In the genomic region with DNA sequence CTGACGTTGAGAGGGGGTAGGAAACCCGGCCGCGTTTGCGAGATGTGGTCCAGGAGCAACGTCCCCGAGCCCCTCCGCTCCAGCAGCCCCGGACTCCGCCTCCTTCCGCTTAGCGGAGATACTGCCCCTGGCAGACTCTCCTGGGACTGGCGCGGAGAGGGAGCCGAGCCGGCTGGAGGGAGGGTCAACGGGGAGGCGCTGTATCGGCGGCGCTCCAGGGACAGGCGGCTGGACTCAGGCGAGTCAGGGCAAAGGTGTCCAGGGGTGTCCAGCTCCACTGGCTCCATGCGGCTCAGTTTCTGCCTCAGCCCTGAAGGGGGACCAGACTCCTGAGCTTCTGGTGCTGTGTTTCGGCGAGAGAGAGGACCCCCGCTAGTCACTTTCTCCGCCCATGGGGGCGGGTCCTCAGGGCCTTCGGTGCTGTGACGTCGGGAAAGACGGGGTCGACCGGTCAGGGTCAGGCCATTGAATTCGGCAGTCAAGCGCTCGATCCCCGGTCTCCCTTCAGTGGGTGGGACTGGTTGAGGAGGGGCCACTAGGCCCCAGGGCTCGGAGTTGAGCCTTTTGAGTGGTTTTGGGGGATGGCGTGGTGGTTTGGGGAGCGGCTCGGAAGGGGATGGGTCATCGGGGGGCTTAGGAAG, we compare ENCODE assay signal across 1 cellular context.
TF ChIP-seq lines count a peak whose summit lies in the region.

No MANE protein-coding gene starts in this region.

TF ChIP-seq in HepG2, 621 proteins besides CTCF, POLR2A, EP300 and RAD21 (continued from another document and continues in another):
- TF ChIP-seq, protein P1, sequence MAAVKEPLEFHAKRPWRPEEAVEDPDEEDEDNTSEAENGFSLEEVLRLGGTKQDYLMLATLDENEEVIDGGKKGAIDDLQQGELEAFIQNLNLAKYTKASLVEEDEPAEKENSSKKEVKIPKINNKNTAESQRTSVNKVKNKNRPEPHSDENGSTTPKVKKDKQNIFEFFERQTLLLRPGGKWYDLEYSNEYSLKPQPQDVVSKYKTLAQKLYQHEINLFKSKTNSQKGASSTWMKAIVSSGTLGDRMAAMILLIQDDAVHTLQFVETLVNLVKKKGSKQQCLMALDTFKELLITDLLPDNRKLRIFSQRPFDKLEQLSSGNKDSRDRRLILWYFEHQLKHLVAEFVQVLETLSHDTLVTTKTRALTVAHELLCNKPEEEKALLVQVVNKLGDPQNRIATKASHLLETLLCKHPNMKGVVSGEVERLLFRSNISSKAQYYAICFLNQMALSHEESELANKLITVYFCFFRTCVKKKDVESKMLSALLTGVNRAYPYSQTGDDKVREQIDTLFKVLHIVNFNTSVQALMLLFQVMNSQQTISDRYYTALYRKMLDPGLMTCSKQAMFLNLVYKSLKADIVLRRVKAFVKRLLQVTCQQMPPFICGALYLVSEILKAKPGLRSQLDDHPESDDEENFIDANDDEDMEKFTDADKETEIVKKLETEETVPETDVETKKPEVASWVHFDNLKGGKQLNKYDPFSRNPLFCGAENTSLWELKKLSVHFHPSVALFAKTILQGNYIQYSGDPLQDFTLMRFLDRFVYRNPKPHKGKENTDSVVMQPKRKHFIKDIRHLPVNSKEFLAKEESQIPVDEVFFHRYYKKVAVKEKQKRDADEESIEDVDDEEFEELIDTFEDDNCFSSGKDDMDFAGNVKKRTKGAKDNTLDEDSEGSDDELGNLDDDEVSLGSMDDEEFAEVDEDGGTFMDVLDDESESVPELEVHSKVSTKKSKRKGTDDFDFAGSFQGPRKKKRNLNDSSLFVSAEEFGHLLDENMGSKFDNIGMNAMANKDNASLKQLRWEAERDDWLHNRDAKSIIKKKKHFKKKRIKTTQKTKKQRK (IDR thresholded peaks at IDR 0.05; ENCODE audit: low read length), result no peak
- TF ChIP-seq, protein P2, sequence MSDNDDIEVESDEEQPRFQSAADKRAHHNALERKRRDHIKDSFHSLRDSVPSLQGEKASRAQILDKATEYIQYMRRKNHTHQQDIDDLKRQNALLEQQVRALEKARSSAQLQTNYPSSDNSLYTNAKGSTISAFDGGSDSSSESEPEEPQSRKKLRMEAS (IDR thresholded peaks at IDR 0.05), result peak; percentile 37; the same call in 1 of the 2 replicates
- peak; percentile 81 for TF ChIP-seq SAP130 (CRISPR knock-in tag; IDR thresholded peaks at IDR 0.05; ENCODE audit: low read depth)
- no peak for TF ChIP-seq MED13 (CRISPR knock-in tag; IDR thresholded peaks at IDR 0.05)
- TF ChIP-seq SSRP1 (CRISPR knock-in tag; IDR thresholded peaks at IDR 0.05), result no peak
- no peak for TF ChIP-seq BHLHE40 (IDR thresholded peaks at IDR 0.05; ENCODE audit: low read length)
- no peak for TF ChIP-seq SP140L (CRISPR knock-in tag; IDR thresholded peaks at IDR 0.05; ENCODE audit: borderline replicate concordance)
- no peak for TF ChIP-seq RORA (CRISPR knock-in tag; IDR thresholded peaks at IDR 0.05)
- TF ChIP-seq AGO2 (optimal IDR thresholded peaks at IDR 0.05; ENCODE audit: low read depth, low read length), result no peak
- TF ChIP-seq SALL2 (CRISPR knock-in tag; IDR thresholded peaks at IDR 0.05), result peak; percentile 70
- no peak for TF ChIP-seq KDM6A (CRISPR knock-in tag; IDR thresholded peaks at IDR 0.05; ENCODE audit: low read depth)
- TF ChIP-seq XBP1 (CRISPR knock-in tag; IDR thresholded peaks at IDR 0.05), result no peak
- TF ChIP-seq IKZF4 (CRISPR knock-in tag; IDR thresholded peaks at IDR 0.05; ENCODE audit: borderline replicate concordance, low read depth, not compliant biosample characterization), result no peak
- TF ChIP-seq PCBP1 (IDR thresholded peaks at IDR 0.05; ENCODE audit: borderline replicate concordance, low read depth, low read length), result 0 out of 2 replicates have a peak, but pooled peaks have one; percentile 32
- TF ChIP-seq HNRNPLL (IDR thresholded peaks at IDR 0.05; ENCODE audit: low read depth, low read length, poor library complexity, severe bottlenecking), result peak; percentile 71
- TF ChIP-seq ZNF30 (CRISPR knock-in tag; IDR thresholded peaks at IDR 0.05), result no peak
- no peak for TF ChIP-seq XRCC5 (optimal IDR thresholded peaks at IDR 0.05; ENCODE audit: low read length)
- TF ChIP-seq ZNF530 (CRISPR knock-in tag; IDR thresholded peaks at IDR 0.05; ENCODE audit: low read depth), result no peak
- 0 out of 2 replicates have a peak, but pooled peaks have one; percentile 32 for TF ChIP-seq ZNF816 (CRISPR knock-in tag; IDR thresholded peaks at IDR 0.05; ENCODE audit: borderline replicate concordance)
- TF ChIP-seq AGO1 (IDR thresholded peaks at IDR 0.05; ENCODE audit: low read depth, low read length, poor library complexity, severe bottlenecking), result no peak
- TF ChIP-seq LCORL (IDR thresholded peaks at IDR 0.05), result no peak
- peak; percentile 66 for TF ChIP-seq LCORL (CRISPR knock-in tag; IDR thresholded peaks at IDR 0.05)
- no peak for TF ChIP-seq PCBP2 (optimal IDR thresholded peaks at IDR 0.05; ENCODE audit: low read depth, low read length, poor library complexity, severe bottlenecking)
- no peak for TF ChIP-seq CENPT (CRISPR knock-in tag; IDR thresholded peaks at IDR 0.05; ENCODE audit: low read depth)
- no peak for TF ChIP-seq ZNF251 (CRISPR knock-in tag; IDR thresholded peaks at IDR 0.05)
- no peak for TF ChIP-seq ZNF337 (CRISPR knock-in tag; IDR thresholded peaks at IDR 0.05; ENCODE audit: borderline replicate concordance, low read depth)
- TF ChIP-seq, protein P3, sequence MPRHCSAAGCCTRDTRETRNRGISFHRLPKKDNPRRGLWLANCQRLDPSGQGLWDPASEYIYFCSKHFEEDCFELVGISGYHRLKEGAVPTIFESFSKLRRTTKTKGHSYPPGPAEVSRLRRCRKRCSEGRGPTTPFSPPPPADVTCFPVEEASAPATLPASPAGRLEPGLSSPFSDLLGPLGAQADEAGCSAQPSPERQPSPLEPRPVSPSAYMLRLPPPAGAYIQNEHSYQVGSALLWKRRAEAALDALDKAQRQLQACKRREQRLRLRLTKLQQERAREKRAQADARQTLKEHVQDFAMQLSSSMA (CRISPR knock-in tag; IDR thresholded peaks at IDR 0.05), result no peak
- 0 out of 2 replicates have a peak, but pooled peaks have one; percentile 62 for TF ChIP-seq ZIK1 (CRISPR knock-in tag; IDR thresholded peaks at IDR 0.05; ENCODE audit: borderline replicate concordance, low read depth)
- TF ChIP-seq SATB2 (CRISPR knock-in tag; IDR thresholded peaks at IDR 0.05), result no peak
- no peak for TF ChIP-seq ZNF644 (CRISPR knock-in tag; IDR thresholded peaks at IDR 0.05; ENCODE audit: low read depth)
- TF ChIP-seq KLF16 (CRISPR knock-in tag; IDR thresholded peaks at IDR 0.05), result no peak
- TF ChIP-seq SAFB2 (CRISPR knock-in tag; IDR thresholded peaks at IDR 0.05; ENCODE audit: borderline replicate concordance, low read depth), result no peak
- peak; percentile 87 for TF ChIP-seq ZNF501 (CRISPR knock-in tag; IDR thresholded peaks at IDR 0.05)
- TF ChIP-seq ZNF121 (CRISPR knock-in tag; IDR thresholded peaks at IDR 0.05), result no peak
- TF ChIP-seq TOPORS (CRISPR knock-in tag; IDR thresholded peaks at IDR 0.05), result no peak
- no peak for TF ChIP-seq CBFB (CRISPR knock-in tag; IDR thresholded peaks at IDR 0.05)
- TF ChIP-seq YEATS4 (CRISPR knock-in tag; IDR thresholded peaks at IDR 0.05; ENCODE audit: borderline replicate concordance), result no peak; the same call in 1 of the 2 replicates
- TF ChIP-seq, protein P4, sequence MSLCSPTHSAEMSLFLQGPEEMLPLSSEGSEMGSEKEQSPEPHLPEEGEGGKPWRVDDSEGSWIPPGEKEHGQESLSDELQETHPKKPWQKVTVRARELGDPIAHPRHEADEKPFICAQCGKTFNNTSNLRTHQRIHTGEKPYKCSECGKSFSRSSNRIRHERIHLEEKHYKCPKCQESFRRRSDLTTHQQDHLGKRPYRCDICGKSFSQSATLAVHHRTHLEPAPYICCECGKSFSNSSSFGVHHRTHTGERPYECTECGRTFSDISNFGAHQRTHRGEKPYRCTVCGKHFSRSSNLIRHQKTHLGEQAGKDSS (CRISPR knock-in tag; IDR thresholded peaks at IDR 0.05; ENCODE audit: borderline replicate concordance, low read depth), result peak; percentile 30; the same call in 1 of the 2 replicates
- peak; percentile 65; the same call in 1 of the 2 replicates for TF ChIP-seq KDM2A (CRISPR knock-in tag; IDR thresholded peaks at IDR 0.05; ENCODE audit: borderline replicate concordance, low read depth)
- TF ChIP-seq ZNF282 (IDR thresholded peaks at IDR 0.05; ENCODE audit: partially characterized antibody), result no peak
- TF ChIP-seq MZF1 (CRISPR knock-in tag; IDR thresholded peaks at IDR 0.05; ENCODE audit: borderline replicate concordance), result no peak
- TF ChIP-seq TBP (CRISPR knock-in tag; IDR thresholded peaks at IDR 0.05), result no peak
- TF ChIP-seq ZNF510 (CRISPR knock-in tag; IDR thresholded peaks at IDR 0.05; ENCODE audit: low read depth), result no peak
- TF ChIP-seq, protein P5, sequence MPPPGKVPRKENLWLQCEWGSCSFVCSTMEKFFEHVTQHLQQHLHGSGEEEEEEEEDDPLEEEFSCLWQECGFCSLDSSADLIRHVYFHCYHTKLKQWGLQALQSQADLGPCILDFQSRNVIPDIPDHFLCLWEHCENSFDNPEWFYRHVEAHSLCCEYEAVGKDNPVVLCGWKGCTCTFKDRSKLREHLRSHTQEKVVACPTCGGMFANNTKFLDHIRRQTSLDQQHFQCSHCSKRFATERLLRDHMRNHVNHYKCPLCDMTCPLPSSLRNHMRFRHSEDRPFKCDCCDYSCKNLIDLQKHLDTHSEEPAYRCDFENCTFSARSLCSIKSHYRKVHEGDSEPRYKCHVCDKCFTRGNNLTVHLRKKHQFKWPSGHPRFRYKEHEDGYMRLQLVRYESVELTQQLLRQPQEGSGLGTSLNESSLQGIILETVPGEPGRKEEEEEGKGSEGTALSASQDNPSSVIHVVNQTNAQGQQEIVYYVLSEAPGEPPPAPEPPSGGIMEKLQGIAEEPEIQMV (CRISPR knock-in tag; IDR thresholded peaks at IDR 0.05; ENCODE audit: low read depth), result no peak; the same call in 1 of the 2 replicates
- TF ChIP-seq, protein P6, sequence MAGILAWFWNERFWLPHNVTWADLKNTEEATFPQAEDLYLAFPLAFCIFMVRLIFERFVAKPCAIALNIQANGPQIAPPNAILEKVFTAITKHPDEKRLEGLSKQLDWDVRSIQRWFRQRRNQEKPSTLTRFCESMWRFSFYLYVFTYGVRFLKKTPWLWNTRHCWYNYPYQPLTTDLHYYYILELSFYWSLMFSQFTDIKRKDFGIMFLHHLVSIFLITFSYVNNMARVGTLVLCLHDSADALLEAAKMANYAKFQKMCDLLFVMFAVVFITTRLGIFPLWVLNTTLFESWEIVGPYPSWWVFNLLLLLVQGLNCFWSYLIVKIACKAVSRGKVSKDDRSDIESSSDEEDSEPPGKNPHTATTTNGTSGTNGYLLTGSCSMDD (CRISPR knock-in tag; IDR thresholded peaks at IDR 0.05), result no peak
- TF ChIP-seq TCF7L2 (IDR thresholded peaks at IDR 0.05; ENCODE audit: low read depth, low read length), result no peak
- TF ChIP-seq ZZZ3 (CRISPR knock-in tag; IDR thresholded peaks at IDR 0.05; ENCODE audit: borderline replicate concordance), result no peak
- TF ChIP-seq, protein P7, sequence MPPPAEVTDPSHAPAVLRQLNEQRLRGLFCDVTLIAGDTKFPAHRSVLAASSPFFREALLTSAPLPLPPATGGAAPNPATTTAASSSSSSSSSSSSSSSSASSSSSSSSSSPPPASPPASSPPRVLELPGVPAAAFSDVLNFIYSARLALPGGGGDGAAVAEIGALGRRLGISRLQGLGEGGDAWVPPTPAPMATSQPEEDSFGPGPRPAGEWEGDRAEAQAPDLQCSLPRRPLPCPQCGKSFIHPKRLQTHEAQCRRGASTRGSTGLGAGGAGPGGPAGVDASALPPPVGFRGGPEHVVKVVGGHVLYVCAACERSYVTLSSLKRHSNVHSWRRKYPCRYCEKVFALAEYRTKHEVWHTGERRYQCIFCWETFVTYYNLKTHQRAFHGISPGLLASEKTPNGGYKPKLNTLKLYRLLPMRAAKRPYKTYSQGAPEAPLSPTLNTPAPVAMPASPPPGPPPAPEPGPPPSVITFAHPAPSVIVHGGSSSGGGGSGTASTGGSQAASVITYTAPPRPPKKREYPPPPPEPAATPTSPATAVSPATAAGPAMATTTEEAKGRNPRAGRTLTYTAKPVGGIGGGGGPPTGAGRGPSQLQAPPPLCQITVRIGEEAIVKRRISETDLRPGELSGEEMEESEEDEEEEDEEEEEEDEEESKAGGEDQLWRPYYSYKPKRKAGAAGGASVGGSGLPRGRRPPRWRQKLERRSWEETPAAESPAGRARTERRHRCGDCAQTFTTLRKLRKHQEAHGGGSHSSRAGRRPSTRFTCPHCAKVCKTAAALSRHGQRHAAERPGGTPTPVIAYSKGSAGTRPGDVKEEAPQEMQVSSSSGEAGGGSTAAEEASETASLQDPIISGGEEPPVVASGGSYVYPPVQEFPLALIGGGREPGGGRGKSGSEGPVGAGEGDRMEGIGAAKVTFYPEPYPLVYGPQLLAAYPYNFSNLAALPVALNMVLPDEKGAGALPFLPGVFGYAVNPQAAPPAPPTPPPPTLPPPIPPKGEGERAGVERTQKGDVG (CRISPR knock-in tag; IDR thresholded peaks at IDR 0.05; ENCODE audit: borderline replicate concordance), result no peak
- TF ChIP-seq, protein P8, sequence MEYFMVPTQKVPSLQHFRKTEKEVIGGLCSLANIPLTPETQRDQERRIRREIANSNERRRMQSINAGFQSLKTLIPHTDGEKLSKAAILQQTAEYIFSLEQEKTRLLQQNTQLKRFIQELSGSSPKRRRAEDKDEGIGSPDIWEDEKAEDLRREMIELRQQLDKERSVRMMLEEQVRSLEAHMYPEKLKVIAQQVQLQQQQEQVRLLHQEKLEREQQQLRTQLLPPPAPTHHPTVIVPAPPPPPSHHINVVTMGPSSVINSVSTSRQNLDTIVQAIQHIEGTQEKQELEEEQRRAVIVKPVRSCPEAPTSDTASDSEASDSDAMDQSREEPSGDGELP (IDR thresholded peaks at IDR 0.05; ENCODE audit: borderline replicate concordance, low read depth), result peak; percentile 22; the same call in 1 of the 2 replicates
- no peak for TF ChIP-seq SUZ12 (IDR thresholded peaks at IDR 0.05; ENCODE audit: low read depth, low read length)
- TF ChIP-seq ZNF790 (CRISPR knock-in tag; IDR thresholded peaks at IDR 0.05; ENCODE audit: borderline replicate concordance), result no peak
- no peak for TF ChIP-seq YY1 (IDR thresholded peaks at IDR 0.05; ENCODE audit: insufficient read depth, insufficient replicate concordance, low read depth, low read length)
- TF ChIP-seq NFYC (CRISPR knock-in tag; IDR thresholded peaks at IDR 0.05), result no peak
- TF ChIP-seq, protein P9, sequence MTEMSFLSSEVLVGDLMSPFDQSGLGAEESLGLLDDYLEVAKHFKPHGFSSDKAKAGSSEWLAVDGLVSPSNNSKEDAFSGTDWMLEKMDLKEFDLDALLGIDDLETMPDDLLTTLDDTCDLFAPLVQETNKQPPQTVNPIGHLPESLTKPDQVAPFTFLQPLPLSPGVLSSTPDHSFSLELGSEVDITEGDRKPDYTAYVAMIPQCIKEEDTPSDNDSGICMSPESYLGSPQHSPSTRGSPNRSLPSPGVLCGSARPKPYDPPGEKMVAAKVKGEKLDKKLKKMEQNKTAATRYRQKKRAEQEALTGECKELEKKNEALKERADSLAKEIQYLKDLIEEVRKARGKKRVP (CRISPR knock-in tag; IDR thresholded peaks at IDR 0.05), result no peak
- TF ChIP-seq, protein P10, sequence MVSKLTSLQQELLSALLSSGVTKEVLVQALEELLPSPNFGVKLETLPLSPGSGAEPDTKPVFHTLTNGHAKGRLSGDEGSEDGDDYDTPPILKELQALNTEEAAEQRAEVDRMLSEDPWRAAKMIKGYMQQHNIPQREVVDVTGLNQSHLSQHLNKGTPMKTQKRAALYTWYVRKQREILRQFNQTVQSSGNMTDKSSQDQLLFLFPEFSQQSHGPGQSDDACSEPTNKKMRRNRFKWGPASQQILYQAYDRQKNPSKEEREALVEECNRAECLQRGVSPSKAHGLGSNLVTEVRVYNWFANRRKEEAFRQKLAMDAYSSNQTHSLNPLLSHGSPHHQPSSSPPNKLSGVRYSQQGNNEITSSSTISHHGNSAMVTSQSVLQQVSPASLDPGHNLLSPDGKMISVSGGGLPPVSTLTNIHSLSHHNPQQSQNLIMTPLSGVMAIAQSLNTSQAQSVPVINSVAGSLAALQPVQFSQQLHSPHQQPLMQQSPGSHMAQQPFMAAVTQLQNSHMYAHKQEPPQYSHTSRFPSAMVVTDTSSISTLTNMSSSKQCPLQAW (CRISPR knock-in tag; IDR thresholded peaks at IDR 0.05), result peak; percentile 88
